In the genomic region with DNA sequence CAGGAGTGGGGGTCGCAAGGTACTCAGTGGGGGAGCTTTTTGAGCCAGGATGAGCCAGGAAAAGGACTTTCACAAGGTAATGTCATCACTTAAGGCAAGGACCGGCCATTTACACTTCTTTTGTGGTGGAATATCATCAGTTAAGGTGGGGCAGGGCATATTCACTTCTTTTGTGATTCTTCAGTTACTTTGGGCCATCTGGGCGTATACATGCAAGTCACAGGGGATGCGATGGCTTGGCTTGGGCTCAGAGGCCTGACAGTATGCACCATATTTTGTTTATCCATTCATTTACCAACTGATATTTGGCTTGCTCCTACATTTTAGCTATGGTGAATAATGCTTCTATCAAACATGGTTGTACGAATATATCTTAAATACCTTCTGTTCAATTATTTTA, we compare ENCODE assay signal across 1 cellular context.
TF ChIP-seq lines count a peak whose summit lies in the region.

No MANE protein-coding gene starts in this region.

TF ChIP-seq in H1, 55 proteins besides CTCF, POLR2A, EP300 and RAD21:
- peak; percentile 14; the same call in 1 of the 2 replicates for TF ChIP-seq TAF1 (IDR thresholded peaks at IDR 0.05; ENCODE audit: low read depth, low read length)
TF ChIP-seq in H1: peak in this region for 1; not testable (repeated sequence) for 54.
